ENCODE assay signal across 8 cellular contexts in genomic region chr6:21595951-21596378, GRCh38. TPM values are rescaled to one million over a fixed set of nuclear protein-coding genes. Genes with fewer than 3 reads are reported as not detected.
DNase-seq lines count a peak whose midpoint lies in the region; ATAC-seq, FAIRE-seq and TF ChIP-seq lines count a peak whose summit lies in the region.

No MANE protein-coding gene starts in this region.

- H3K4me1 ChIP-seq in A549 = peaks cover 22% of the 10 kb centered on the region

- H3K27me3 Mint-ChIP-seq in activated T-cell treated with anti-CD3 and anti-CD28 coated beads, Interleukin-2, amount 50 U/mL, for 24 hours = peaks cover 65% of the 10 kb centered on the region
- H3K27me3 Mint-ChIP-seq in immature natural killer cell (ENCODE audit: low read depth in 3 of 3) = peaks cover 18 to 33% (median 25%) of the 10 kb centered on the region in 3 donors
- H3K27me3 Mint-ChIP-seq in stimulated activated naive CD8-positive, alpha-beta T cell treated with anti-CD3 and anti-CD28 coated beads, Interleukin-15, amount 100 ng/mL, for 72 hours = peaks cover 51% of the 10 kb centered on the region

- CTCF ChIA-PET in A549 (lab: Yijun Ruan, JAX) = interaction anchor here (0.6 to 1.3 kb wide), 5 partner anchors 8 to 516 kb away, joined by 3 to 5 read pairs (median 3); no protein-coding TSS in a partner anchor

- no peaks in the 10 kb centered on the region for H3K9me3 ChIP-seq in A549

- H3K4me3 Mint-ChIP-seq in activated T-cell treated with anti-CD3 and anti-CD28 coated beads, Interleukin-2, amount 50 U/mL, for 24 hours = peak overlapping the region; percentile 77
- peak overlapping the region; percentile 91 to 94 (median 93) for H3K4me3 Mint-ChIP-seq in immature natural killer cell
- peak overlapping the region; percentile 97 for H3K4me3 Mint-ChIP-seq in stimulated activated naive CD8-positive, alpha-beta T cell treated with anti-CD3 and anti-CD28 coated beads, Interleukin-15, amount 100 ng/mL, for 72 hours

- ATAC-seq in A549 (no peak; a peak in 1 of 6 replicates), HG03159 (IDR thresholded peaks at IDR 0.05; ENCODE audit: unreplicated experiment) (no peak)
- no peak for ATAC-seq in stimulated activated naive CD8-positive, alpha-beta T cell treated with anti-CD3 and anti-CD28 coated beads, Interleukin-15, amount 100 ng/mL, for 72 hours

- H3K4me2 ChIP-seq in A549 = peak overlapping the region; percentile 86

- DNase-seq in A549 (ENCODE audit: low read depth in 1 of 2, low spot score in 1 of 2) (no peak), GM13976 (ENCODE audit: low spot score) (peak; percentile 38), immature natural killer cell (peak in 2 of 3 donors; percentile 17 to 20), NCI-H446 (lab: John Stamatoyannopoulos, UW) (no peak), EL (no peak)
- no peak for DNase-seq in activated T-cell treated with anti-CD3 and anti-CD28 coated beads, Interleukin-2, amount 50 U/mL, for 24 hours
- DNase-seq in stimulated activated naive CD8-positive, alpha-beta T cell treated with anti-CD3 and anti-CD28 coated beads, Interleukin-15, amount 100 ng/mL, for 72 hours = peak in 1 of 2 donors; percentile 13

- peak overlapping the region; percentile 83 for H3K4me3 ChIP-seq in A549

- FAIRE-seq in A549 (lab: Jason Lieb, UNC) = no peak

- no peaks in the 10 kb centered on the region for H3K36me3 Mint-ChIP-seq in activated T-cell treated with anti-CD3 and anti-CD28 coated beads, Interleukin-2, amount 50 U/mL, for 24 hours (ENCODE audit: low read depth)
- no peaks in the 10 kb centered on the region for H3K36me3 Mint-ChIP-seq in immature natural killer cell

- WGBS in A549 (ENCODE audit: missing lambda C conversion rate) = under 1% methylated on average over 27 of the region's 28 CpGs

- POLR2A ChIA-PET in A549 (lab: Yijun Ruan, JAX) = interaction anchor here (0.7 to 4.1 kb wide), 6 partner anchors 8 to 1032 kb away, joined by 3 to 22 read pairs (median 6); no protein-coding TSS in a partner anchor

- TF ChIP-seq CTCF in A549 (IDR thresholded peaks at IDR 0.05) (no peak), GM13976 (IDR thresholded peaks at IDR 0.05; ENCODE audit: borderline replicate concordance, control extremely low read depth, extremely low read depth, insufficient read depth, missing control alignments) (no peak)

- TF ChIP-seq RAD21 in A549 (conservative IDR thresholded peaks at IDR 0.05 in 1 of 2, IDR thresholded peaks at IDR 0.05 in 1 of 2) = no peak

- TF ChIP-seq EP300 in A549 (IDR thresholded peaks at IDR 0.05) = no peak

- peaks cover 21% of the 10 kb centered on the region for H3K4me1 Mint-ChIP-seq in activated T-cell treated with anti-CD3 and anti-CD28 coated beads, Interleukin-2, amount 50 U/mL, for 24 hours (ENCODE audit: low read depth)
- H3K4me1 Mint-ChIP-seq in immature natural killer cell = peaks cover 31 to 40% of the 10 kb centered on the region in 2 donors
- H3K4me1 Mint-ChIP-seq in stimulated activated naive CD8-positive, alpha-beta T cell treated with anti-CD3 and anti-CD28 coated beads, Interleukin-15, amount 100 ng/mL, for 72 hours = peaks cover 32% of the 10 kb centered on the region

- peak overlapping the region; percentile 96 to 97 for H3K27ac ChIP-seq in A549

- TF ChIP-seq POLR2A in A549 (IDR thresholded peaks at IDR 0.05; ENCODE audit: low read length) = no peak

- in situ Hi-C loops in GM13976 (cut with MboI; ENCODE audit: low sequenced_read_pairs, unreplicated experiment) = loop anchor here (25.0 kb wide), 2 partner anchors 659 to 734 kb away; no protein-coding TSS in a partner anchor

- no peaks in the 10 kb centered on the region for H3K9me3 Mint-ChIP-seq in activated T-cell treated with anti-CD3 and anti-CD28 coated beads, Interleukin-2, amount 50 U/mL, for 24 hours
- H3K9me3 Mint-ChIP-seq in immature natural killer cell = no peaks in the 10 kb centered on the region
- H3K9me3 Mint-ChIP-seq in stimulated activated naive CD8-positive, alpha-beta T cell treated with anti-CD3 and anti-CD28 coated beads, Interleukin-15, amount 100 ng/mL, for 72 hours = no peaks in the 10 kb centered on the region

- peak overlapping the region; percentile 84 for H3K27ac Mint-ChIP-seq in activated T-cell treated with anti-CD3 and anti-CD28 coated beads, Interleukin-2, amount 50 U/mL, for 24 hours
- H3K27ac Mint-ChIP-seq in immature natural killer cell = peak overlapping the region in 5 of 6 donors; percentile 66 to 88 (median 79)
- H3K27ac Mint-ChIP-seq in stimulated activated naive CD8-positive, alpha-beta T cell treated with anti-CD3 and anti-CD28 coated beads, Interleukin-15, amount 100 ng/mL, for 72 hours = peak overlapping the region; percentile 25 to 89

TF ChIP-seq in A549, 52 proteins besides CTCF, POLR2A, EP300 and RAD21:
- TF ChIP-seq JUN (IDR thresholded peaks at IDR 0.05) (no peak), ELK1 (IDR thresholded peaks at IDR 0.05; ENCODE audit: low read depth, low read length) (no peak), MAZ (IDR thresholded peaks at IDR 0.05; ENCODE audit: borderline replicate concordance, low read depth, low read length) (no peak), ZFP36 (IDR thresholded peaks at IDR 0.05; ENCODE audit: borderline replicate concordance, partially characterized antibody) (no peak), HOXB13 (CRISPR knock-in tag; IDR thresholded peaks at IDR 0.05; ENCODE audit: low read depth) (no peak), E2F6 (IDR thresholded peaks at IDR 0.05; ENCODE audit: borderline replicate concordance, low read depth) (no peak; the same call in 1 of the 2 replicates)

RNA-seq across cellular contexts. Expression of gene SOX4, which starts 2.4 kb away (rescaled TPM):
- polyA plus RNA-seq in A549 (2011; rRNA removed) (26.0 and 26.2 TPM in 2 replicates), A549 (2017; fragmentation: RNase III; extraction: RNeasy Plus Mini Kit Qiagen cat#74134 plus additional on column Dnase treatment) (17.5 to 31.0 TPM (median 30.8 TPM) in 3 replicates), immature natural killer cell (1 to 10 TPM in 2 of 3 donors, under 1 TPM in 1; 0.75 to 1.7 (median 1.6) TPM)
- polyA plus RNA-seq in A549 (2012; cell fraction: cytosol; rRNA removed) = 4.5 and 6.7 TPM in 2 replicates
- 7.1 and 7.6 TPM in 2 replicates for polyA plus RNA-seq in A549 (2012; cell fraction: nucleus; rRNA removed)
- polyA minus RNA-seq in A549 (2011; rRNA and poly(A)+ RNA removed) = 17.0 and 18.1 TPM in 2 replicates

Comparison
In these comparisons a context has a peak if more than half of its experiments do, and no peak if none do; other contexts are left out.
1. DNase-seq: peak in GM13976 (single experiment) and immature natural killer cell (2 of 3); none in A549 (0 of 2), activated T-cell treated with anti-CD3 and anti-CD28 coated beads, Interleukin-2, amount 50 U/mL, for 24 hours (single experiment), NCI-H446 (0 of 2) and EL (single experiment).
2. Peak in every context shown above with its lines, with median percentiles within 50 percentile points of each other: H3K27ac Mint-ChIP-seq and H3K4me3 Mint-ChIP-seq.